In genomic region chr16:10069374-10069773, GRCh38 we compare ENCODE assay signal across 26 cellular contexts.
"Had no signal": no experiment of that assay in that cellular context is flagged by ENCODE, and none has a peak within 500 bp of the region (broad histone marks: within the 10 kb centered on the region; RNA-seq: fewer than 3 reads in every experiment).

No MANE protein-coding gene starts in this region.

- H3K4me1 ChIP-seq: foreskin keratinocyte, lower lobe of right lung, prostate gland, stomach had no signal

- DNase-seq: activated CD4-positive, alpha-beta T cell treated with anti-CD3 and anti-CD28 coated beads, Interleukin-2, amount 10 ng/mL, durations not matched to agents 7 days and 5 days; activated CD4-positive, CD25-positive, alpha-beta regulatory T cell treated with anti-CD3 and anti-CD28 coated beads, Interleukin-2, amount 50 U/mL, for 72 hours; activated CD8-positive, alpha-beta memory T cell treated with anti-CD3 and anti-CD28 coated beads, Interleukin-2, amount 10 ng/mL, durations not matched to agents 7 days and 5 days; activated CD8-positive, alpha-beta T cell treated with anti-CD3 and anti-CD28 coated beads for 36 hours; activated effector memory CD4-positive, alpha-beta T cell treated with anti-CD3 and anti-CD28 coated beads, Interleukin-2, amount 50 U/mL, for 16 hours; activated naive CD4-positive, alpha-beta T cell treated with anti-CD3 and anti-CD28 coated beads, Interleukin-2, amount 10 ng/mL, durations not matched to agents 7 days and 5 days; activated T-cell treated with anti-CD3 and anti-CD28 coated beads for 4 hours; aorta; caudate nucleus; dermis blood vessel endothelial cell; effector memory CD4-positive, alpha-beta T cell; foreskin keratinocyte; hypothalamus; lower lobe of right lung; naive thymus-derived CD4-positive, alpha-beta T cell; stimulated activated CD4-positive, alpha-beta T cell treated with anti-CD3 and anti-CD28 coated beads, Interleukin-12 subunit alpha, Interleukin-12 subunit beta, amount 100 ng/mL, for 4 hours; stimulated activated CD4-positive, alpha-beta T cell treated with anti-CD3 and anti-CD28 coated beads, Interleukin-1b, Interleukin-23, amount 100 ng/mL, for 48 hours; stomach; T-cell had no signal

- FAIRE-seq: islet of Langerhans had no signal

- H3K4me3 Mint-ChIP-seq: activated CD4-positive, alpha-beta T cell treated with anti-CD3 and anti-CD28 coated beads, Interleukin-2, amount 10 ng/mL, durations not matched to agents 7 days and 5 days; activated CD8-positive, alpha-beta memory T cell treated with anti-CD3 and anti-CD28 coated beads, Interleukin-2, amount 10 ng/mL, durations not matched to agents 7 days and 5 days; activated CD8-positive, alpha-beta T cell treated with anti-CD3 and anti-CD28 coated beads for 36 hours; activated naive CD4-positive, alpha-beta T cell treated with anti-CD3 and anti-CD28 coated beads, Interleukin-2, amount 10 ng/mL, durations not matched to agents 7 days and 5 days; brain; naive thymus-derived CD4-positive, alpha-beta T cell; T-cell; T-helper 2 cell treated with Interferon-gamma antibody and Interleukin-4, amounts not matched to agents 5 μg/mL and 100 μg/mL, for 36 hours; type B pancreatic cell had no signal

- ATAC-seq: activated CD8-positive, alpha-beta memory T cell treated with anti-CD3 and anti-CD28 coated beads, Interleukin-2, amount 10 ng/mL, durations not matched to agents 7 days and 5 days; activated CD8-positive, alpha-beta T cell treated with anti-CD3 and anti-CD28 coated beads for 36 hours; foreskin keratinocyte; lower lobe of right lung; naive thymus-derived CD4-positive, alpha-beta T cell; T-cell had no signal

- H3K27me3 ChIP-seq: foreskin keratinocyte, stomach had no signal

- H3K27ac Mint-ChIP-seq: activated CD4-positive, alpha-beta T cell treated with anti-CD3 and anti-CD28 coated beads, Interleukin-2, amount 10 ng/mL, durations not matched to agents 7 days and 5 days; activated CD8-positive, alpha-beta memory T cell treated with anti-CD3 and anti-CD28 coated beads, Interleukin-2, amount 10 ng/mL, durations not matched to agents 7 days and 5 days; activated CD8-positive, alpha-beta T cell treated with anti-CD3 and anti-CD28 coated beads for 36 hours; brain; naive thymus-derived CD4-positive, alpha-beta T cell; T-cell; T-helper 2 cell treated with Interferon-gamma antibody and Interleukin-4, amounts not matched to agents 5 μg/mL and 100 μg/mL, for 36 hours; type B pancreatic cell had no signal

- H3K4me3 ChIP-seq: lower lobe of right lung, prostate gland, stomach, thoracic aorta had no signal

- H3K36me3 Mint-ChIP-seq: activated CD8-positive, alpha-beta memory T cell treated with anti-CD3 and anti-CD28 coated beads, Interleukin-2, amount 10 ng/mL, durations not matched to agents 7 days and 5 days; activated naive CD4-positive, alpha-beta T cell treated with anti-CD3 and anti-CD28 coated beads, Interleukin-2, amount 10 ng/mL, durations not matched to agents 7 days and 5 days; brain; naive thymus-derived CD4-positive, alpha-beta T cell; T-cell; type B pancreatic cell had no signal

- H3K36me3 ChIP-seq: lower lobe of right lung, prostate gland, stomach, thoracic aorta had no signal

- H3K27ac ChIP-seq: foreskin keratinocyte, lower lobe of right lung, prostate gland, stomach, thoracic aorta, VCaP had no signal

- H3K9me3 Mint-ChIP-seq: activated CD4-positive, alpha-beta T cell treated with anti-CD3 and anti-CD28 coated beads, Interleukin-2, amount 10 ng/mL, durations not matched to agents 7 days and 5 days; activated CD8-positive, alpha-beta T cell treated with anti-CD3 and anti-CD28 coated beads for 36 hours; brain; T-helper 2 cell treated with Interferon-gamma antibody and Interleukin-4, amounts not matched to agents 5 μg/mL and 100 μg/mL, for 36 hours; type B pancreatic cell had no signal

- H3K4me1 Mint-ChIP-seq: activated CD4-positive, alpha-beta T cell treated with anti-CD3 and anti-CD28 coated beads, Interleukin-2, amount 10 ng/mL, durations not matched to agents 7 days and 5 days; activated CD8-positive, alpha-beta memory T cell treated with anti-CD3 and anti-CD28 coated beads, Interleukin-2, amount 10 ng/mL, durations not matched to agents 7 days and 5 days; activated naive CD4-positive, alpha-beta T cell treated with anti-CD3 and anti-CD28 coated beads, Interleukin-2, amount 10 ng/mL, durations not matched to agents 7 days and 5 days; brain; naive thymus-derived CD4-positive, alpha-beta T cell; T-cell had no signal

- H3K9me3 ChIP-seq: lower lobe of right lung, prostate gland, stomach, thoracic aorta had no signal
